Comparison of ENCODE assay signal across 9 cellular contexts in genomic region chr3:129602730-129603560, GRCh38. TPM values are rescaled to one million over a fixed set of nuclear protein-coding genes. Genes with fewer than 3 reads are reported as not detected.
DNase-seq lines count a peak whose midpoint lies in the region; ATAC-seq and TF ChIP-seq lines count a peak whose summit lies in the region.
"Had no signal": no experiment of that assay in that cellular context is flagged by ENCODE, and none has a peak within 500 bp of the region (broad histone marks: within the 10 kb centered on the region; RNA-seq: fewer than 3 reads in every experiment).

No MANE protein-coding gene starts in this region.

- no peaks in the 10 kb centered on the region for H3K36me3 Mint-ChIP-seq in HFFc6 (ENCODE audit: low read depth)
- H3K36me3 Mint-ChIP-seq: memory B cell had no signal

- no peaks in the 10 kb centered on the region for H3K9me3 Mint-ChIP-seq in HFFc6
- H3K9me3 Mint-ChIP-seq: memory B cell had no signal

- no peak for ATAC-seq in GM19397 (IDR thresholded peaks at IDR 0.05; ENCODE audit: unreplicated experiment)
- no peak for ATAC-seq in HG02973 (IDR thresholded peaks at IDR 0.05; ENCODE audit: unreplicated experiment)

- H3K4me3 Mint-ChIP-seq in HFFc6, result peak overlapping the region; percentile 95
- H3K4me3 Mint-ChIP-seq: memory B cell had no signal

- peak overlapping the region; percentile 86 for H3K27ac Mint-ChIP-seq in HFFc6
- H3K27ac Mint-ChIP-seq: memory B cell had no signal

- H3K27ac ChIP-seq in layer of hippocampus (ENCODE audit: low read depth, low read length) (peak overlapping the region; percentile 27), thymus (ENCODE audit: low read depth) (no peak overlapping the region)

- no peaks in the 10 kb centered on the region for H3K9me3 ChIP-seq in thymus (ENCODE audit: control insufficient read depth)

- TF ChIP-seq CTCF in HFFc6 (IDR thresholded peaks at IDR 0.05), result no peak
- no peak for TF ChIP-seq CTCF in cardiac fibroblast (IDR thresholded peaks at IDR 0.05; ENCODE audit: low read depth, low read length)

- H3K27me3 Mint-ChIP-seq in HFFc6 (ENCODE audit: insufficient read depth), result no peaks in the 10 kb centered on the region; the same call in 1 of the 2 replicates

- H3K36me3 ChIP-seq in thymus (ENCODE audit: control insufficient read depth, insufficient read depth), result peaks cover 6% of the 10 kb centered on the region

- peak overlapping the region; percentile 73 to 99 for H3K4me3 ChIP-seq in cardiac fibroblast (replicated peaks in 1 of 2; ENCODE audit: low read depth in 2 of 2, low read length in 2 of 2)
- H3K4me3 ChIP-seq in thymus (ENCODE audit: low read length), result peak overlapping the region; percentile 86

- H3K4me1 Mint-ChIP-seq in HFFc6 (ENCODE audit: low read depth), result peaks cover 82% of the 10 kb centered on the region

- no peaks in the 10 kb centered on the region for H3K27me3 ChIP-seq in layer of hippocampus (ENCODE audit: control insufficient read depth, insufficient read depth, low read length)
- no peaks in the 10 kb centered on the region for H3K27me3 ChIP-seq in thymus (ENCODE audit: control insufficient read depth, insufficient read depth)

- DNase-seq in HFFc6 (peak; percentile 88), cardiac fibroblast (ENCODE audit: low read depth in 2 of 2) (peak; percentile 94 to 95), COR-L47 (lab: John Stamatoyannopoulos, UW) (no peak), NCI-H526 (lab: John Stamatoyannopoulos, UW) (no peak)

- H3K4me1 ChIP-seq in thymus (ENCODE audit: control insufficient read depth, insufficient read depth, low read length), result peaks cover 47% of the 10 kb centered on the region

- WGBS in thymus, result 93% methylated on average over 15 of the region's 15 CpGs

RNA-seq across cellular contexts. Expression of gene PLXND1, which starts 3.5 kb away (rescaled TPM):
- 100 to 1,000 TPM in 5 of 6 experiments, 10 to 100 TPM in 1; 86.7 to 118 (median 108) TPM for total RNA-seq in HFFc6 (2021; fragmentation: NEBNext Ultra II Directional; extraction: Animal tissue kit (Norgen Biotek cat#: 25700))
- polyA plus RNA-seq in thymus, result 106 TPM

RNA-seq across cellular contexts. Expression of gene H1-8, which starts 60.0 kb away (rescaled TPM):
- not detected for total RNA-seq in HFFc6 (2021; fragmentation: NEBNext Ultra II Directional; extraction: Animal tissue kit (Norgen Biotek cat#: 25700))
- polyA plus RNA-seq in thymus, result 0.78 TPM

Comparison
In these comparisons a context has a peak if more than half of its experiments do, and no peak if none do; other contexts are left out.
1. DNase-seq: peak in HFFc6 (single experiment) and cardiac fibroblast (2 of 2); none in COR-L47 (single experiment) and NCI-H526 (0 of 2).